In the genomic region with DNA sequence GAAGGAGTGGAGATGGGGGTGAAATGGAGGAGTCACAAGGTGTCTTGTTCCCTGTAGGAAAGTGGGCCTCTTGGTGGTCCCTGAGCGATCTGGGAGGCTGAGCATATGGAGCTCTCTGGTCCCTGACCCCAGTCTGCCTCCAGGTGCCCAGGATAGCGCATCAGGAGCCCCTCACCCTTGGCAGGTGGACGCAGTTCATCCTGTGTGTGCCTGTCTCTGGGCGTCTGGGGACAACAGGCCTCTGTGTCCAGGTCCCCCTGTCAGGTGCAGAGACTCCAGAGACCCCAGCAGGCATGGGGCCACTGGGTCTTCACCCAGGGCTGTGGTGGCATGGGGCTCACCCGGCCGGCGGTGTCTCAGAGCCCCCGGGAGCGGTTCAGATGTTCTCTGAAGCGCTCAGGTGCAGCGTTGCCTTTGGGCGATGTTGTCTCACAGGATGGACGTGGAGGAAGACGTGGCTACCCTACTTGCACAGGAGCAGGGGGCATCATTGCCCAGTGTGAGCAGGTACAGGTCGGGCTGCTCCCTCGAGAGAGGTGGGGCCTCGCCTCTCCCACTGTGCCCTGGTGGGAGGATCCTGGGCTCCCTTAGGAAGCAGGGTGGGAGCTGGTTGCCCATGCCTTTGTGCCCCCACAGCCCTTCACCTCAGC, we compare ENCODE assay signal across 1 cellular context.
TF ChIP-seq lines count a peak whose summit lies in the region.

No MANE protein-coding gene starts in this region.

TF ChIP-seq in HepG2, 621 proteins besides CTCF, POLR2A, EP300 and RAD21:
- TF ChIP-seq ZNF841 (CRISPR knock-in tag; IDR thresholded peaks at IDR 0.05; ENCODE audit: borderline replicate concordance) (no peak), GATAD2A (CRISPR knock-in tag; IDR thresholded peaks at IDR 0.05) (no peak), MTA3 (CRISPR knock-in tag; IDR thresholded peaks at IDR 0.05) (no peak), ZFP41 (CRISPR knock-in tag; IDR thresholded peaks at IDR 0.05; ENCODE audit: borderline replicate concordance) (no peak), ZNF782 (CRISPR knock-in tag; IDR thresholded peaks at IDR 0.05; ENCODE audit: borderline replicate concordance) (no peak), ZNF225 (CRISPR knock-in tag; IDR thresholded peaks at IDR 0.05) (no peak)
